13 cellular contexts compared by ENCODE assay signal in the genomic region with DNA sequence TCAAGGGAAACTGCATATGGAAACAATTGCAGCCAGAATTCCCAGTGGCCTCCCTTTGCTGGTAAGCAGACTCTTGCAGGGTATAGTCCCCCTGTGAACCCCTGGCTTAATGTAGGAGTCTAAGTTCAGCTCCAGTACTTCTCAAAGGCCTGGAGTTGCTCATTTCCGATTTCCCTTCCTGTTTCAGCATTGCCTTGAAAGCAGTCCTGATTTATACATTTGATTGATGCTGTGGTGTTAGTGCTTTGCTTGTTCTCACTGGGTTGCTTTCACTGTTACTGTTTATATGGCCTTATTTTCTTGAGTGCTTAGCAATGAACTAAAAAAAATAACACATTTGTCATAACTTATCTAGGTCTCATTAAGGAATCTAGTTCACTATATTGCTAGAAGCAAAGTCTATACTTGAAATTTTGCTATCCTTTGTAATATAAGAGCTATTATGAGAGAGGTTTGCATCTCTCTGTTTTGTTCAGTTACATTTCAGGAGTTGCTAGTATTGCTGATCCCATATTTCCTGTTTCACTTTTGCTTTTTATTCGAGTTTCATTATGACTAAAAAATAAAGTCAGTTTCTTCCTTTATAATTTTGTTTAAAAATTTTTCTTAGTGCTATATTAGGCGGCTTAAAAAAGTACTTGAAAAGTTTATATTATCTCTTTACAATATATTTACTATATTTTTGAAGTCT.
DNase-seq lines count a peak whose midpoint lies in the region; ATAC-seq, FAIRE-seq and TF ChIP-seq lines count a peak whose summit lies in the region.
"Had no signal": no experiment of that assay in that cellular context is flagged by ENCODE, and none has a peak within 500 bp of the region (broad histone marks: within the 10 kb centered on the region; RNA-seq: fewer than 3 reads in every experiment).

No MANE protein-coding gene starts in this region.

- H3K4me3 Mint-ChIP-seq in CD8-positive, alpha-beta memory T cell, result peak overlapping the region in 6 of 7 donors; percentile 45 to 62 (median 50)
- H3K4me3 Mint-ChIP-seq in activated CD8-positive, alpha-beta T cell treated with anti-CD3 and anti-CD28 coated beads for 36 hours, result no peak overlapping the region
- H3K4me3 Mint-ChIP-seq in H9, result no peak overlapping the region

- no peak overlapping the region for H3K4me3 ChIP-seq in CD8-positive, alpha-beta memory T cell (ENCODE audit: low read length)
- H3K4me3 ChIP-seq in foreskin fibroblast (ENCODE audit: low read depth in 1 of 2, low read length in 2 of 2), result no peak overlapping the region

- H2BK12ac ChIP-seq in H9 (ENCODE audit: insufficient read length, low read depth, low read length), result no peak overlapping the region

- no peak overlapping the region for H2BK15ac ChIP-seq in H9 (ENCODE audit: low read depth, low read length)

- peaks cover 8% of the 10 kb centered on the region for H3K4me1 ChIP-seq in CD8-positive, alpha-beta memory T cell (ENCODE audit: insufficient read depth, low read length)
- peaks cover 5% of the 10 kb centered on the region; the same call in 1 of the 2 replicates for H3K4me1 ChIP-seq in H9 (ENCODE audit: insufficient read depth, low read length)
- H3K4me1 ChIP-seq: foreskin keratinocyte had no signal

- H3K18ac ChIP-seq in H9 (ENCODE audit: insufficient read length, low read depth, low read length), result no peak overlapping the region

- no peak overlapping the region for H3T11ph ChIP-seq in H9 (ENCODE audit: low read length)

- no peak overlapping the region for H3K56ac ChIP-seq in H9 (ENCODE audit: insufficient read length, low read depth, low read length)

- H3K27ac ChIP-seq in CD8-positive, alpha-beta memory T cell (ENCODE audit: low read depth, low read length), result no peak overlapping the region
- H3K27ac ChIP-seq in H9 (ENCODE audit: insufficient read length, low read depth, low read length), result no peak overlapping the region
- H3K27ac ChIP-seq: foreskin keratinocyte, HL-60 had no signal

- no peak for TF ChIP-seq CTCF in activated CD8-positive, alpha-beta T cell treated with anti-CD3 and anti-CD28 coated beads for 36 hours (IDR thresholded peaks at IDR 0.05)
- no peak for TF ChIP-seq CTCF in H9 (conservative IDR thresholded peaks at IDR 0.05)
- TF ChIP-seq CTCF in foreskin fibroblast (IDR thresholded peaks at IDR 0.05; ENCODE audit: low read depth, low read length), result no peak

- H3K23me2 ChIP-seq in H9 (ENCODE audit: insufficient read length, low read depth, low read length, poor library complexity, severe bottlenecking), result no peaks in the 10 kb centered on the region

- H2BK5ac ChIP-seq in H9 (ENCODE audit: insufficient read length, low read length), result no peak overlapping the region

- H3K36me3 Mint-ChIP-seq in CD8-positive, alpha-beta memory T cell, result peaks cover 0 to 2% (median 0%) of the 10 kb centered on the region in 3 donors
- H3K36me3 Mint-ChIP-seq in activated CD8-positive, alpha-beta T cell treated with anti-CD3 and anti-CD28 coated beads for 36 hours (ENCODE audit: low read depth), result no peaks in the 10 kb centered on the region
- no peaks in the 10 kb centered on the region for H3K36me3 Mint-ChIP-seq in H9 (ENCODE audit: insufficient read depth in 1 of 3, low read depth in 3 of 3)

- no CpG with 5 or more reads among the region's 3 CpGs for WGBS in H9 (ENCODE audit: extremely low coverage, insufficient read length, low lambda C conversion rate)

- peak in 1 of 5 donors; percentile 0 for DNase-seq in CD8-positive, alpha-beta memory T cell
- DNase-seq in GM19239 (ENCODE audit: insufficient read length, low spot score), result no peak
- no peak for DNase-seq in activated CD8-positive, alpha-beta T cell treated with anti-CD3 and anti-CD28 coated beads for 36 hours
- DNase-seq in H9, result no peak
- DNase-seq in GM19240 (ENCODE audit: insufficient read length, low spot score), result no peak
- no peak for DNase-seq in foreskin fibroblast
- DNase-seq: DMS79, foreskin keratinocyte, NCI-H446 treated with DMSO at 0.1 percent for 48 hours had no signal

- POLR2A ChIA-PET in CD8-positive, alpha-beta memory T cell (lab: Charles Lee), result no interaction called here
- POLR2A ChIA-PET in activated CD8-positive, alpha-beta T cell treated with anti-CD3 and anti-CD28 coated beads for 36 hours (lab: Charles Lee), result interaction anchor here (0.6 kb wide), 1 partner anchor 19 kb away, joined by 3 read pairs; no protein-coding TSS in a partner anchor

- ATAC-seq in HG02973 (IDR thresholded peaks at IDR 0.05; ENCODE audit: unreplicated experiment), result peak; percentile 80
- peak; percentile 42 for ATAC-seq in activated CD8-positive, alpha-beta T cell treated with anti-CD3 and anti-CD28 coated beads for 36 hours
- ATAC-seq in GM19035 (IDR thresholded peaks at IDR 0.05; ENCODE audit: unreplicated experiment), result no peak
- ATAC-seq: foreskin keratinocyte had no signal

- intact Hi-C loops in activated CD8-positive, alpha-beta T cell treated with anti-CD3 and anti-CD28 coated beads for 36 hours (cut with micrococcal nuclease), result no loop called here

- no peaks in the 10 kb centered on the region for H3K9me3 ChIP-seq in CD8-positive, alpha-beta memory T cell (ENCODE audit: low read length)
- H3K9me3 ChIP-seq in H9 (ENCODE audit: control insufficient read depth, low read depth, low read length), result no peaks in the 10 kb centered on the region

- no peak overlapping the region for H3K23ac ChIP-seq in H9 (ENCODE audit: insufficient read length, low read depth, low read length)

- peak; percentile 82 for FAIRE-seq in GM19239 (lab: Jason Lieb, UNC)
- FAIRE-seq: astrocyte had no signal

- no peak overlapping the region for H3K14ac ChIP-seq in H9 (ENCODE audit: insufficient read depth, low read length)

- H2AFZ ChIP-seq in H9 (ENCODE audit: low read length), result no peak overlapping the region

- H2AK5ac ChIP-seq in H9 (ENCODE audit: insufficient read length, low read length), result no peak overlapping the region

- no peaks in the 10 kb centered on the region for H3K9me3 Mint-ChIP-seq in CD8-positive, alpha-beta memory T cell
- no peaks in the 10 kb centered on the region for H3K9me3 Mint-ChIP-seq in activated CD8-positive, alpha-beta T cell treated with anti-CD3 and anti-CD28 coated beads for 36 hours
- H3K9me3 Mint-ChIP-seq in H9, result no peaks in the 10 kb centered on the region

- no peaks in the 10 kb centered on the region for H3K36me3 ChIP-seq in CD8-positive, alpha-beta memory T cell (ENCODE audit: insufficient read depth, low read length)

- H3K27ac Mint-ChIP-seq in CD8-positive, alpha-beta memory T cell, result peak overlapping the region in 7 of 8 donors; percentile 12 to 75 (median 66)
- H3K27ac Mint-ChIP-seq in activated CD8-positive, alpha-beta T cell treated with anti-CD3 and anti-CD28 coated beads for 36 hours, result no peak overlapping the region
- H3K27ac Mint-ChIP-seq in H9, result no peak overlapping the region

- H2BK20ac ChIP-seq in H9 (ENCODE audit: low read depth, low read length, poor library complexity, severe bottlenecking), result no peak overlapping the region

- H3K27me3 ChIP-seq in CD8-positive, alpha-beta memory T cell (ENCODE audit: insufficient read depth, low read length, poor library complexity, severe bottlenecking), result no peaks in the 10 kb centered on the region
- H3K27me3 ChIP-seq in H9 (ENCODE audit: insufficient read depth, low read length), result no peaks in the 10 kb centered on the region
- H3K27me3 ChIP-seq: foreskin keratinocyte had no signal

- no peak overlapping the region for H2BK120ac ChIP-seq in H9 (ENCODE audit: low read depth, low read length, poor library complexity, severe bottlenecking)

- CTCF ChIA-PET in CD8-positive, alpha-beta memory T cell (lab: Charles Lee), result no interaction called here
- CTCF ChIA-PET in activated CD8-positive, alpha-beta T cell treated with anti-CD3 and anti-CD28 coated beads for 36 hours (lab: Charles Lee), result no interaction called here

- no peak overlapping the region for H4K5ac ChIP-seq in H9 (ENCODE audit: insufficient read length, low read depth, low read length)

- no peaks in the 10 kb centered on the region for H4K20me1 ChIP-seq in H9 (ENCODE audit: control insufficient read depth, insufficient read depth, insufficient read length)

- H3K79me1 ChIP-seq in H9 (ENCODE audit: insufficient read depth, low read depth, low read length, poor library complexity, severe bottlenecking), result no peaks in the 10 kb centered on the region

- no peak overlapping the region for H3K9ac ChIP-seq in H9 (ENCODE audit: extremely low read depth, insufficient read length, low read length)

- H3K79me2 ChIP-seq in H9 (ENCODE audit: insufficient read depth, low read length), result no peaks in the 10 kb centered on the region

- H3K4ac ChIP-seq in H9 (ENCODE audit: low read depth, low read length), result no peak overlapping the region

- H3K4me2 ChIP-seq in H9 (ENCODE audit: insufficient read depth, insufficient read length, low read length), result no peak overlapping the region

- H4K8ac ChIP-seq in H9 (replicated peaks; ENCODE audit: insufficient read length, low read depth, low read length), result no peak overlapping the region

- no peak overlapping the region for H4K91ac ChIP-seq in H9 (ENCODE audit: insufficient read length, low read depth, low read length)

- H3K4me1 Mint-ChIP-seq in CD8-positive, alpha-beta memory T cell, result peaks cover 11 to 28% (median 26%) of the 10 kb centered on the region in 3 donors
- peaks cover 8% of the 10 kb centered on the region for H3K4me1 Mint-ChIP-seq in activated CD8-positive, alpha-beta T cell treated with anti-CD3 and anti-CD28 coated beads for 36 hours (ENCODE audit: low read depth)
- peaks cover 22 to 23% of the 10 kb centered on the region in 2 experiments for H3K4me1 Mint-ChIP-seq in H9

- H3K27me3 Mint-ChIP-seq in CD8-positive, alpha-beta memory T cell, result peaks cover 0 to 1% of the 10 kb centered on the region in 2 donors
- no peaks in the 10 kb centered on the region for H3K27me3 Mint-ChIP-seq in activated CD8-positive, alpha-beta T cell treated with anti-CD3 and anti-CD28 coated beads for 36 hours
- H3K27me3 Mint-ChIP-seq in H9 (ENCODE audit: low read depth), result no peaks in the 10 kb centered on the region; the same call in none of the 2 replicates

Comparison
In these comparisons a context has a peak if more than half of its experiments do, and no peak if none do; other contexts are left out.
1. H3K27ac Mint-ChIP-seq: peak in CD8-positive, alpha-beta memory T cell (7 of 8); none in activated CD8-positive, alpha-beta T cell treated with anti-CD3 and anti-CD28 coated beads for 36 hours (single experiment) and H9 (0 of 3).
2. H3K4me3 Mint-ChIP-seq: peak in CD8-positive, alpha-beta memory T cell (6 of 7); none in activated CD8-positive, alpha-beta T cell treated with anti-CD3 and anti-CD28 coated beads for 36 hours (single experiment) and H9 (0 of 2).